In genomic region chr3:186461141-186461540, GRCh38 we compare ENCODE assay signal across 14 cellular contexts.
DNase-seq lines count a peak whose midpoint lies in the region; ATAC-seq, FAIRE-seq and TF ChIP-seq lines count a peak whose summit lies in the region.
"Had no signal": no experiment of that assay in that cellular context is flagged by ENCODE, and none has a peak within 500 bp of the region (broad histone marks: within the 10 kb centered on the region; RNA-seq: fewer than 3 reads in every experiment).

No MANE protein-coding gene starts in this region.

- peak; percentile 98 for DNase-seq in COLO829 (ENCODE audit: low spot score)
- DNase-seq in HTR-8/SVneo (ENCODE audit: insufficient read length, low spot score): peak; percentile 26
- DNase-seq in astrocyte of the hippocampus (ENCODE audit: low read depth, low spot score): peak; percentile 27
- DNase-seq in kidney epithelial cell (ENCODE audit: low read depth): peak; percentile 37
- no peak for DNase-seq in NCI-H2171 treated with DMSO at 0.1 percent for 48 hours (lab: John Stamatoyannopoulos, UW)
- DNase-seq in DMS153 treated with DMSO at 0.1 percent for 48 hours (lab: John Stamatoyannopoulos, UW; ENCODE audit: unreplicated experiment): no peak
- DNase-seq: activated naive CD4-positive, alpha-beta T cell; gastrocnemius medialis; OCI-M1; T-helper 17 cell had no signal

- no peak overlapping the region for H3K4me3 ChIP-seq in kidney epithelial cell (ENCODE audit: low read depth, low read length)
- H3K4me3 ChIP-seq: gastrocnemius medialis, skin epidermis, thoracic aorta had no signal

- no peak for TF ChIP-seq CTCF in kidney epithelial cell (IDR thresholded peaks at IDR 0.05; ENCODE audit: insufficient read depth, low read length, poor library complexity, severe bottlenecking)

- no peaks in the 10 kb centered on the region for H3K36me3 ChIP-seq in kidney epithelial cell (ENCODE audit: control insufficient read depth, insufficient read depth, low read length)
- H3K36me3 ChIP-seq: gastrocnemius medialis, thoracic aorta had no signal

- FAIRE-seq in HTR-8/SVneo (lab: Jason Lieb, UNC): no peak

- peaks cover 3% of the 10 kb centered on the region for H3K27me3 ChIP-seq in kidney epithelial cell (ENCODE audit: control insufficient read depth, insufficient read depth, low read length)
- H3K27me3 ChIP-seq: gastrocnemius medialis had no signal

- ATAC-seq in GM18873 (IDR thresholded peaks at IDR 0.05; ENCODE audit: low FRiP score, unreplicated experiment) (no peak), HG02973 (IDR thresholded peaks at IDR 0.05; ENCODE audit: unreplicated experiment) (no peak)
- ATAC-seq: gastrocnemius medialis, T-helper 17 cell had no signal

Comparison
In these comparisons a context has a peak if more than half of its experiments do, and no peak if none do; other contexts are left out.
1. DNase-seq: peak in COLO829 (single experiment), HTR-8/SVneo (single experiment), astrocyte of the hippocampus (single experiment) and kidney epithelial cell (single experiment); none in NCI-H2171 treated with DMSO at 0.1 percent for 48 hours (single experiment) and DMS153 treated with DMSO at 0.1 percent for 48 hours (single experiment).